In the genomic region with DNA sequence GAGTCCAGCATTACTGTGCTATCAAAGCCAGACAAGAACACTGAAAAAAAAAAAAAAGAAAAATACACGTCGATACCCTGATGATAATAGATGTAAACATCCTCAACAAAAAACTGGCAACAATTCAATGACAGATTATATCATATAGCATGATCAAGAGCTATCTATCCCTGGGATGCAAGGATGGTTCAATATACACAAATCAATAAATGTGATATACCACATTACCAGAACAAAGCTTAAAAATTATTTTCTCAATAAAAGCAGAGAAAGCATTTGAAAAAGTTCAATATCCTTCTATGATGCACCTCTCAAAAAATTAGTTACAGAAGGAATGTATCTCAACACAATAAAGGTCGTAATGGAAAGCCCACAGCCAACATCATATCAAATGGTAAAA, we compare ENCODE assay signal across 2 cellular contexts.
TF ChIP-seq lines count a peak whose summit lies in the region.

No MANE protein-coding gene starts in this region.

TF ChIP-seq in SK-N-SH, 30 proteins besides CTCF, POLR2A, EP300 and RAD21:
- TF ChIP-seq, protein P1, sequence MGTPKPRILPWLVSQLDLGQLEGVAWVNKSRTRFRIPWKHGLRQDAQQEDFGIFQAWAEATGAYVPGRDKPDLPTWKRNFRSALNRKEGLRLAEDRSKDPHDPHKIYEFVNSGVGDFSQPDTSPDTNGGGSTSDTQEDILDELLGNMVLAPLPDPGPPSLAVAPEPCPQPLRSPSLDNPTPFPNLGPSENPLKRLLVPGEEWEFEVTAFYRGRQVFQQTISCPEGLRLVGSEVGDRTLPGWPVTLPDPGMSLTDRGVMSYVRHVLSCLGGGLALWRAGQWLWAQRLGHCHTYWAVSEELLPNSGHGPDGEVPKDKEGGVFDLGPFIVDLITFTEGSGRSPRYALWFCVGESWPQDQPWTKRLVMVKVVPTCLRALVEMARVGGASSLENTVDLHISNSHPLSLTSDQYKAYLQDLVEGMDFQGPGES (IDR thresholded peaks at IDR 0.05; ENCODE audit: low read depth, low read length) = no peak
- TF ChIP-seq, protein P2, sequence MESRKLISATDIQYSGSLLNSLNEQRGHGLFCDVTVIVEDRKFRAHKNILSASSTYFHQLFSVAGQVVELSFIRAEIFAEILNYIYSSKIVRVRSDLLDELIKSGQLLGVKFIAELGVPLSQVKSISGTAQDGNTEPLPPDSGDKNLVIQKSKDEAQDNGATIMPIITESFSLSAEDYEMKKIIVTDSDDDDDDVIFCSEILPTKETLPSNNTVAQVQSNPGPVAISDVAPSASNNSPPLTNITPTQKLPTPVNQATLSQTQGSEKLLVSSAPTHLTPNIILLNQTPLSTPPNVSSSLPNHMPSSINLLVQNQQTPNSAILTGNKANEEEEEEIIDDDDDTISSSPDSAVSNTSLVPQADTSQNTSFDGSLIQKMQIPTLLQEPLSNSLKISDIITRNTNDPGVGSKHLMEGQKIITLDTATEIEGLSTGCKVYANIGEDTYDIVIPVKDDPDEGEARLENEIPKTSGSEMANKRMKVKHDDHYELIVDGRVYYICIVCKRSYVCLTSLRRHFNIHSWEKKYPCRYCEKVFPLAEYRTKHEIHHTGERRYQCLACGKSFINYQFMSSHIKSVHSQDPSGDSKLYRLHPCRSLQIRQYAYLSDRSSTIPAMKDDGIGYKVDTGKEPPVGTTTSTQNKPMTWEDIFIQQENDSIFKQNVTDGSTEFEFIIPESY (IDR thresholded peaks at IDR 0.05; ENCODE audit: borderline replicate concordance, low read depth) = no peak
- TF ChIP-seq, protein P3, sequence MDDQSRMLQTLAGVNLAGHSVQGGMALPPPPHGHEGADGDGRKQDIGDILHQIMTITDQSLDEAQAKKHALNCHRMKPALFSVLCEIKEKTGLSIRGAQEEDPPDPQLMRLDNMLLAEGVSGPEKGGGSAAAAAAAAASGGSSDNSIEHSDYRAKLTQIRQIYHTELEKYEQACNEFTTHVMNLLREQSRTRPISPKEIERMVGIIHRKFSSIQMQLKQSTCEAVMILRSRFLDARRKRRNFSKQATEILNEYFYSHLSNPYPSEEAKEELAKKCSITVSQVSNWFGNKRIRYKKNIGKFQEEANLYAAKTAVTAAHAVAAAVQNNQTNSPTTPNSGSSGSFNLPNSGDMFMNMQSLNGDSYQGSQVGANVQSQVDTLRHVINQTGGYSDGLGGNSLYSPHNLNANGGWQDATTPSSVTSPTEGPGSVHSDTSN (IDR thresholded peaks at IDR 0.05) = no peak
- TF ChIP-seq FOSL2 (IDR thresholded peaks at IDR 0.05; ENCODE audit: borderline replicate concordance, low read depth) (no peak), RFX5 (IDR thresholded peaks at IDR 0.05; ENCODE audit: low read length) (no peak), TAF1 (IDR thresholded peaks at IDR 0.05; ENCODE audit: borderline replicate concordance, low read depth, low read length) (no peak), RXRA (IDR thresholded peaks at IDR 0.05; ENCODE audit: borderline replicate concordance, low read depth) (no peak), TEAD4 (IDR thresholded peaks at IDR 0.05; ENCODE audit: borderline replicate concordance, insufficient read depth) (no peak), MEF2A (IDR thresholded peaks at IDR 0.05; ENCODE audit: borderline replicate concordance, low read depth) (no peak), FOXM1 (IDR thresholded peaks at IDR 0.05; ENCODE audit: low read depth) (no peak), JUND (IDR thresholded peaks at IDR 0.05) (no peak), POLR2AphosphoS5 (IDR thresholded peaks at IDR 0.05; ENCODE audit: low read depth, low read length) (no peak), TCF12 (IDR thresholded peaks at IDR 0.05) (no peak), MXI1 (IDR thresholded peaks at IDR 0.05; ENCODE audit: low read depth, low read length) (no peak), NRF1 (IDR thresholded peaks at IDR 0.05; ENCODE audit: low read depth, low read length) (no peak), SIN3A (IDR thresholded peaks at IDR 0.05; ENCODE audit: borderline replicate concordance, low read depth, low read length) (no peak)
- TF ChIP-seq, protein P4, sequence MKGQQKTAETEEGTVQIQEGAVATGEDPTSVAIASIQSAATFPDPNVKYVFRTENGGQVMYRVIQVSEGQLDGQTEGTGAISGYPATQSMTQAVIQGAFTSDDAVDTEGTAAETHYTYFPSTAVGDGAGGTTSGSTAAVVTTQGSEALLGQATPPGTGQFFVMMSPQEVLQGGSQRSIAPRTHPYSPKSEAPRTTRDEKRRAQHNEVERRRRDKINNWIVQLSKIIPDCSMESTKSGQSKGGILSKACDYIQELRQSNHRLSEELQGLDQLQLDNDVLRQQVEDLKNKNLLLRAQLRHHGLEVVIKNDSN (IDR thresholded peaks at IDR 0.05; ENCODE audit: borderline replicate concordance, low read depth) = no peak
- TF ChIP-seq, protein P5, sequence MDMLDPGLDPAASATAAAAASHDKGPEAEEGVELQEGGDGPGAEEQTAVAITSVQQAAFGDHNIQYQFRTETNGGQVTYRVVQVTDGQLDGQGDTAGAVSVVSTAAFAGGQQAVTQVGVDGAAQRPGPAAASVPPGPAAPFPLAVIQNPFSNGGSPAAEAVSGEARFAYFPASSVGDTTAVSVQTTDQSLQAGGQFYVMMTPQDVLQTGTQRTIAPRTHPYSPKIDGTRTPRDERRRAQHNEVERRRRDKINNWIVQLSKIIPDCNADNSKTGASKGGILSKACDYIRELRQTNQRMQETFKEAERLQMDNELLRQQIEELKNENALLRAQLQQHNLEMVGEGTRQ (IDR thresholded peaks at IDR 0.05; ENCODE audit: borderline replicate concordance, low read depth, low read length) = no peak

TF ChIP-seq in A549, 52 proteins besides CTCF, POLR2A, EP300 and RAD21 (continued from another document):
- TF ChIP-seq, protein P6, sequence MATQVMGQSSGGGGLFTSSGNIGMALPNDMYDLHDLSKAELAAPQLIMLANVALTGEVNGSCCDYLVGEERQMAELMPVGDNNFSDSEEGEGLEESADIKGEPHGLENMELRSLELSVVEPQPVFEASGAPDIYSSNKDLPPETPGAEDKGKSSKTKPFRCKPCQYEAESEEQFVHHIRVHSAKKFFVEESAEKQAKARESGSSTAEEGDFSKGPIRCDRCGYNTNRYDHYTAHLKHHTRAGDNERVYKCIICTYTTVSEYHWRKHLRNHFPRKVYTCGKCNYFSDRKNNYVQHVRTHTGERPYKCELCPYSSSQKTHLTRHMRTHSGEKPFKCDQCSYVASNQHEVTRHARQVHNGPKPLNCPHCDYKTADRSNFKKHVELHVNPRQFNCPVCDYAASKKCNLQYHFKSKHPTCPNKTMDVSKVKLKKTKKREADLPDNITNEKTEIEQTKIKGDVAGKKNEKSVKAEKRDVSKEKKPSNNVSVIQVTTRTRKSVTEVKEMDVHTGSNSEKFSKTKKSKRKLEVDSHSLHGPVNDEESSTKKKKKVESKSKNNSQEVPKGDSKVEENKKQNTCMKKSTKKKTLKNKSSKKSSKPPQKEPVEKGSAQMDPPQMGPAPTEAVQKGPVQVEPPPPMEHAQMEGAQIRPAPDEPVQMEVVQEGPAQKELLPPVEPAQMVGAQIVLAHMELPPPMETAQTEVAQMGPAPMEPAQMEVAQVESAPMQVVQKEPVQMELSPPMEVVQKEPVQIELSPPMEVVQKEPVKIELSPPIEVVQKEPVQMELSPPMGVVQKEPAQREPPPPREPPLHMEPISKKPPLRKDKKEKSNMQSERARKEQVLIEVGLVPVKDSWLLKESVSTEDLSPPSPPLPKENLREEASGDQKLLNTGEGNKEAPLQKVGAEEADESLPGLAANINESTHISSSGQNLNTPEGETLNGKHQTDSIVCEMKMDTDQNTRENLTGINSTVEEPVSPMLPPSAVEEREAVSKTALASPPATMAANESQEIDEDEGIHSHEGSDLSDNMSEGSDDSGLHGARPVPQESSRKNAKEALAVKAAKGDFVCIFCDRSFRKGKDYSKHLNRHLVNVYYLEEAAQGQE (IDR thresholded peaks at IDR 0.05) = no peak
- TF ChIP-seq JUN (IDR thresholded peaks at IDR 0.05) (no peak), CHD4 (IDR thresholded peaks at IDR 0.05; ENCODE audit: borderline replicate concordance) (no peak), POLR2AphosphoS2 (conservative IDR thresholded peaks at IDR 0.05; ENCODE audit: low read length) (no peak), JUNB (IDR thresholded peaks at IDR 0.05) (no peak)
- TF ChIP-seq, protein P7, sequence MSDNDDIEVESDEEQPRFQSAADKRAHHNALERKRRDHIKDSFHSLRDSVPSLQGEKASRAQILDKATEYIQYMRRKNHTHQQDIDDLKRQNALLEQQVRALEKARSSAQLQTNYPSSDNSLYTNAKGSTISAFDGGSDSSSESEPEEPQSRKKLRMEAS (IDR thresholded peaks at IDR 0.05) = no peak
- TF ChIP-seq, protein P5 (IDR thresholded peaks at IDR 0.05) = no peak
